Comparison of ENCODE assay signal across 8 cellular contexts in genomic region chr12:95336387-95337067, GRCh38.
DNase-seq lines count a peak whose midpoint lies in the region; ATAC-seq, FAIRE-seq and TF ChIP-seq lines count a peak whose summit lies in the region.

No MANE protein-coding gene starts in this region.

- peak overlapping the region; percentile 60 for H3K4me3 ChIP-seq in adipocyte (ENCODE audit: low read length)
- H3K4me3 ChIP-seq in pancreas = no peak overlapping the region

- H3K4me1 ChIP-seq in adipocyte (ENCODE audit: control insufficient read depth, insufficient read depth, low read length) = peaks cover 18% of the 10 kb centered on the region
- peaks cover 0 to 7% (median 0%) of the 10 kb centered on the region in 3 donors for H3K4me1 ChIP-seq in pancreas

- TF ChIP-seq CTCF in D721Med (IDR thresholded peaks at IDR 0.05; ENCODE audit: insufficient read depth, missing control alignments) (peak; percentile 98), pancreas (IDR thresholded peaks at IDR 0.05) (peak; percentile 33 to 78 (median 73)), natural killer cell (IDR thresholded peaks at IDR 0.05) (no peak)

- H3K4me1 Mint-ChIP-seq in natural killer cell = no peaks in the 10 kb centered on the region

- H3K9me3 ChIP-seq in adipocyte (ENCODE audit: control insufficient read depth, low read length) (peaks cover 5% of the 10 kb centered on the region), pancreas (no peaks in the 10 kb centered on the region)

- no peaks in the 10 kb centered on the region for H3K9me3 Mint-ChIP-seq in natural killer cell

- peak; percentile 43 for DNase-seq in D721Med (ENCODE audit: insufficient read length, low spot score)
- DNase-seq in NCI-H146 treated with DMSO at 0.1 percent for 48 hours (lab: John Stamatoyannopoulos, UW; ENCODE audit: unreplicated experiment) = peak; percentile 55
- peak; percentile 92 for DNase-seq in adipocyte (ENCODE audit: low read depth)
- DNase-seq in Right ventricle myocardium inferior (ENCODE audit: missing footprints) = no peak
- peak; percentile 71 to 88 (median 76) for DNase-seq in pancreas
- DNase-seq in natural killer cell = no peak

- no peak overlapping the region for H3K4me3 Mint-ChIP-seq in natural killer cell

- no peak overlapping the region for H3K27ac Mint-ChIP-seq in natural killer cell

- ATAC-seq in Right ventricle myocardium inferior (peak; percentile 88), pancreas (peak; percentile 99 to 100 (median 99)), HG03196 (IDR thresholded peaks at IDR 0.05; ENCODE audit: unreplicated experiment) (no peak), natural killer cell (no peak), GM21529 (IDR thresholded peaks at IDR 0.05; ENCODE audit: unreplicated experiment) (no peak)

- peak overlapping the region in 2 of 4 donors; percentile 42 to 43 for H3K27ac ChIP-seq in pancreas

- peak overlapping the region; percentile 70 for H3K9ac ChIP-seq in adipocyte (ENCODE audit: low read length)

- intact Hi-C loops in Right ventricle myocardium inferior (cut with DNase I) = loop anchor here (1.0 to 5.0 kb wide), 5 partner anchors 119 to 1202 kb away; partner anchors contain the start of genes FGD6 and VEZT
- intact Hi-C loops in pancreas (cut with DNase I) = loop anchor here in 2 of 3 donors (5.0 to 10.0 kb wide), 2 partner anchors 219 to 222 kb away; no protein-coding TSS in a partner anchor
- intact Hi-C loops in natural killer cell (cut with micrococcal nuclease) = no loop called here

- peaks cover 0 to 6% of the 10 kb centered on the region in 2 donors for H3K27me3 Mint-ChIP-seq in natural killer cell (ENCODE audit: low read depth in 2 of 2)

- H3K27me3 ChIP-seq in adipocyte (replicated peaks; ENCODE audit: control insufficient read depth, insufficient read depth, low read length) (no peaks in the 10 kb centered on the region), pancreas (no peaks in the 10 kb centered on the region)

- peak; percentile 38 for FAIRE-seq in D721Med (lab: Jason Lieb, UNC)
- FAIRE-seq in pancreas (lab: Jason Lieb, UNC) = no peak

- H3K36me3 ChIP-seq in adipocyte (ENCODE audit: control insufficient read depth, insufficient read depth, low read length, severe bottlenecking) (no peaks in the 10 kb centered on the region), pancreas (no peaks in the 10 kb centered on the region)

- no peaks in the 10 kb centered on the region for H3K36me3 Mint-ChIP-seq in natural killer cell

- WGBS in pancreas, 2 donors = 14 to 17% methylated on average over 10 of the region's 10 CpGs

Comparison
In these comparisons a context has a peak if more than half of its experiments do, and no peak if none do; other contexts are left out.
1. DNase-seq: peak in D721Med (single experiment), NCI-H146 treated with DMSO at 0.1 percent for 48 hours (single experiment), adipocyte (single experiment) and pancreas (6 of 6); none in Right ventricle myocardium inferior (single experiment) and natural killer cell (single experiment).
2. ATAC-seq: peak in Right ventricle myocardium inferior (single experiment) and pancreas (4 of 4); none in HG03196 (single experiment), natural killer cell (0 of 3) and GM21529 (single experiment).